Comparison of ENCODE assay signal across 15 cellular contexts in genomic region chr12:132460571-132460970, GRCh38. TPM values are rescaled to one million over a fixed set of nuclear protein-coding genes. Genes with fewer than 3 reads are reported as not detected.
DNase-seq lines count a peak whose midpoint lies in the region; ATAC-seq and TF ChIP-seq lines count a peak whose summit lies in the region.
"Had no signal": no experiment of that assay in that cellular context is flagged by ENCODE, and none has a peak within 500 bp of the region (broad histone marks: within the 10 kb centered on the region; RNA-seq: fewer than 3 reads in every experiment).

No MANE protein-coding gene starts in this region.

- DNase-seq in BE2C (peak; percentile 46), Panc1 (ENCODE audit: low read depth, low spot score) (no peak), left lung (peak in 1 of 2 donors; percentile 49)
- no peak for DNase-seq in T-helper 2 cell treated with Interferon-gamma antibody and Interleukin-4, amounts not matched to agents 5 μg/mL and 100 μg/mL, for 36 hours (ENCODE audit: low spot score)
- DNase-seq: activated CD4-positive, alpha-beta T cell treated with anti-CD3 and anti-CD28 coated beads, Interleukin-2, amount 50 U/mL, for 1 hour; activated naive CD8-positive, alpha-beta T cell treated with anti-CD3 and anti-CD28 coated beads for 36 hours; effector CD8-positive, alpha-beta T cell; naive B cell; NCI-H2227 treated with DMSO at 0.1 percent for 48 hours had no signal

- TF ChIP-seq CTCF in BE2C (IDR thresholded peaks at IDR 0.05; ENCODE audit: low read depth, low read length) = peak; percentile 60
- peak; percentile 48 for TF ChIP-seq CTCF in GM12873 (IDR thresholded peaks at IDR 0.05; ENCODE audit: insufficient read depth, low read depth, low read length, missing control alignments)
- no peak; the same call in 1 of the 2 replicates for TF ChIP-seq CTCF in Panc1 (IDR thresholded peaks at IDR 0.05)
- peak; percentile 9 to 28 for TF ChIP-seq CTCF in left lung (IDR thresholded peaks at IDR 0.05)

- no peaks in the 10 kb centered on the region for H3K36me3 ChIP-seq in BE2C
- H3K36me3 ChIP-seq in Panc1 (ENCODE audit: control insufficient read depth, insufficient read depth, low read length) = no peaks in the 10 kb centered on the region
- no peaks in the 10 kb centered on the region for H3K36me3 ChIP-seq in left lung
- H3K36me3 ChIP-seq: SJCRH30 had no signal

- H3K4me1 ChIP-seq in BE2C = no peaks in the 10 kb centered on the region
- peaks cover 10% of the 10 kb centered on the region for H3K4me1 ChIP-seq in Panc1 (ENCODE audit: control insufficient read depth, insufficient read depth, low read length)
- H3K4me1 ChIP-seq in left lung = no peaks in the 10 kb centered on the region
- H3K4me1 ChIP-seq: SJCRH30 had no signal

- intact Hi-C loops in Panc1 (cut with micrococcal nuclease; ENCODE audit: unreplicated experiment) = no loop called here
- intact Hi-C loops in left lung (cut with DNase I) = no loop called here

- H3K27me3 Mint-ChIP-seq in activated T-helper 17 cell treated with anti-CD3 and anti-CD28 coated beads, Interleukin-2, amount 50 U/mL, for 72 hours = no peaks in the 10 kb centered on the region
- no peaks in the 10 kb centered on the region for H3K27me3 Mint-ChIP-seq in T-helper 2 cell treated with Interferon-gamma antibody and Interleukin-4, amounts not matched to agents 5 μg/mL and 100 μg/mL, for 36 hours (ENCODE audit: low read depth)
- H3K27me3 Mint-ChIP-seq: activated naive CD8-positive, alpha-beta T cell treated with anti-CD3 and anti-CD28 coated beads for 36 hours; naive B cell; stimulated activated naive CD8-positive, alpha-beta T cell treated with anti-CD3 and anti-CD28 coated beads, Interleukin-15, Interleukin-2, amounts not matched to agents 100 ng/mL and 50 ng/mL, for 24 hours had no signal

- no TSS peak for BruUV-seq in Panc1 (replicated peaks; lab: Mats Ljungman, UMichigan)

- H3K9me3 ChIP-seq in BE2C = no peaks in the 10 kb centered on the region; the same call in 1 of the 2 replicates
- H3K9me3 ChIP-seq in Panc1 (ENCODE audit: control insufficient read depth, insufficient read depth, low read depth, low read length) = no peaks in the 10 kb centered on the region
- peaks cover 0 to 2% of the 10 kb centered on the region in 2 donors for H3K9me3 ChIP-seq in left lung
- H3K9me3 ChIP-seq: SJCRH30 had no signal

- in situ Hi-C loops in Panc1 (cut with HindIII; ENCODE audit: low pct_unique_long_range_greater_than_20kb, low sequenced_read_pairs) = no loop called here

- no peaks in the 10 kb centered on the region for H3K9me3 Mint-ChIP-seq in activated T-helper 17 cell treated with anti-CD3 and anti-CD28 coated beads, Interleukin-2, amount 50 U/mL, for 72 hours
- H3K9me3 Mint-ChIP-seq in T-helper 2 cell treated with Interferon-gamma antibody and Interleukin-4, amounts not matched to agents 5 μg/mL and 100 μg/mL, for 36 hours = peaks cover 5% of the 10 kb centered on the region
- H3K9me3 Mint-ChIP-seq: activated naive CD8-positive, alpha-beta T cell treated with anti-CD3 and anti-CD28 coated beads for 36 hours; stimulated activated naive CD8-positive, alpha-beta T cell treated with anti-CD3 and anti-CD28 coated beads, Interleukin-15, Interleukin-2, amounts not matched to agents 100 ng/mL and 50 ng/mL, for 24 hours had no signal

- ATAC-seq in Panc1 (peak; percentile 62; the same call in 1 of the 2 replicates), left lung (peak; percentile 29), HG02623 (IDR thresholded peaks at IDR 0.05; ENCODE audit: unreplicated experiment) (no peak), GM19035 (IDR thresholded peaks at IDR 0.05; ENCODE audit: unreplicated experiment) (no peak)
- ATAC-seq in activated T-helper 17 cell treated with anti-CD3 and anti-CD28 coated beads, Interleukin-2, amount 50 U/mL, for 72 hours (replicated peaks) = no peak

- CTCF ChIA-PET in Panc1 (lab: Charles Lee) = no interaction called here

- no peaks in the 10 kb centered on the region for H3K36me3 Mint-ChIP-seq in activated T-helper 17 cell treated with anti-CD3 and anti-CD28 coated beads, Interleukin-2, amount 50 U/mL, for 72 hours (ENCODE audit: low read depth)
- no peaks in the 10 kb centered on the region for H3K36me3 Mint-ChIP-seq in T-helper 2 cell treated with Interferon-gamma antibody and Interleukin-4, amounts not matched to agents 5 μg/mL and 100 μg/mL, for 36 hours (ENCODE audit: low read depth)
- H3K36me3 Mint-ChIP-seq: activated naive CD8-positive, alpha-beta T cell treated with anti-CD3 and anti-CD28 coated beads for 36 hours; naive B cell had no signal

- H3K27ac ChIP-seq in Panc1 (ENCODE audit: low read length) (no peak overlapping the region), left lung (no peak overlapping the region)
- H3K27ac ChIP-seq: SJCRH30 had no signal

- H3K27me3 ChIP-seq in BE2C = peaks cover 2% of the 10 kb centered on the region; the same call in 1 of the 2 replicates
- no peaks in the 10 kb centered on the region for H3K27me3 ChIP-seq in Panc1 (ENCODE audit: control insufficient read depth, insufficient read depth, low read length)
- H3K27me3 ChIP-seq in left lung = peaks cover 0 to 45% of the 10 kb centered on the region in 2 donors
- H3K27me3 ChIP-seq: SJCRH30 had no signal

- H3K4me3 ChIP-seq in BE2C (ENCODE audit: low read depth, low read length) (no peak overlapping the region), Panc1 (ENCODE audit: low read depth in 2 of 2, low read length in 2 of 2) (no peak overlapping the region), left lung (no peak overlapping the region)
- H3K4me3 ChIP-seq: SJCRH30 had no signal

- no peak overlapping the region for H3K4me3 Mint-ChIP-seq in activated T-helper 17 cell treated with anti-CD3 and anti-CD28 coated beads, Interleukin-2, amount 50 U/mL, for 72 hours
- no peak overlapping the region for H3K4me3 Mint-ChIP-seq in T-helper 2 cell treated with Interferon-gamma antibody and Interleukin-4, amounts not matched to agents 5 μg/mL and 100 μg/mL, for 36 hours
- H3K4me3 Mint-ChIP-seq: activated naive CD8-positive, alpha-beta T cell treated with anti-CD3 and anti-CD28 coated beads for 36 hours; stimulated activated naive CD8-positive, alpha-beta T cell treated with anti-CD3 and anti-CD28 coated beads, Interleukin-15, Interleukin-2, amounts not matched to agents 100 ng/mL and 50 ng/mL, for 24 hours had no signal

- peaks cover 6% of the 10 kb centered on the region for H3K4me1 Mint-ChIP-seq in activated T-helper 17 cell treated with anti-CD3 and anti-CD28 coated beads, Interleukin-2, amount 50 U/mL, for 72 hours
- no peaks in the 10 kb centered on the region for H3K4me1 Mint-ChIP-seq in T-helper 2 cell treated with Interferon-gamma antibody and Interleukin-4, amounts not matched to agents 5 μg/mL and 100 μg/mL, for 36 hours (ENCODE audit: low read depth)

- POLR2A ChIA-PET in Panc1 (lab: Charles Lee) = interaction anchor here (0.6 kb wide), 1 partner anchor 15 kb away, joined by 5 read pairs; no protein-coding TSS in a partner anchor

- no peak overlapping the region for H3K27ac Mint-ChIP-seq in activated T-helper 17 cell treated with anti-CD3 and anti-CD28 coated beads, Interleukin-2, amount 50 U/mL, for 72 hours
- H3K27ac Mint-ChIP-seq in T-helper 2 cell treated with Interferon-gamma antibody and Interleukin-4, amounts not matched to agents 5 μg/mL and 100 μg/mL, for 36 hours = no peak overlapping the region
- H3K27ac Mint-ChIP-seq: activated naive CD8-positive, alpha-beta T cell treated with anti-CD3 and anti-CD28 coated beads for 36 hours; stimulated activated naive CD8-positive, alpha-beta T cell treated with anti-CD3 and anti-CD28 coated beads, Interleukin-15, Interleukin-2, amounts not matched to agents 100 ng/mL and 50 ng/mL, for 24 hours had no signal

RNA-seq across cellular contexts. Expression of gene FBRSL1, which starts 29.4 kb away (rescaled TPM):
- 168 TPM for polyA plus RNA-seq in BE2C (2012; ENCODE audit: insufficient read depth, insufficient read length, low read depth)
- total RNA-seq in Panc1 (2021; ENCODE audit: unreplicated experiment) = 104 TPM
- polyA plus RNA-seq in Panc1 (2012; ENCODE audit: insufficient read length) = 132 TPM
- 10 to 100 TPM; 44.7 to 49.4 TPM for total RNA-seq in left lung
- 10 to 100 TPM; 34.7 to 38.7 TPM for total RNA-seq in activated T-helper 17 cell treated with anti-CD3 and anti-CD28 coated beads, Interleukin-2, amount 50 U/mL, for 72 hours

Comparison
In these comparisons a context has a peak if more than half of its experiments do, and no peak if none do; other contexts are left out.
1. ATAC-seq: peak in Panc1 (single experiment) and left lung (single experiment); none in activated T-helper 17 cell treated with anti-CD3 and anti-CD28 coated beads, Interleukin-2, amount 50 U/mL, for 72 hours (single experiment), HG02623 (single experiment) and GM19035 (single experiment).